In genomic region chr5:103475629-103476240, GRCh38 we compare ENCODE assay signal across 8 cellular contexts.
A peak's percentile ranks its signal among the peaks of the same experiment; 100 is the strongest.
DNase-seq lines count a peak whose midpoint lies in the region; ATAC-seq and TF ChIP-seq lines count a peak whose summit lies in the region.

No MANE protein-coding gene starts in this region.

- TF ChIP-seq CTCF in LNCaP clone FGC (IDR thresholded peaks at IDR 0.05; ENCODE audit: control insufficient read depth, extremely low read depth, insufficient read depth) (peak; percentile 71), gastrocnemius medialis (IDR thresholded peaks at IDR 0.05 in 4 of 5, conservative IDR thresholded peaks at IDR 0.05 in 1 of 5) (peak; percentile 42 to 79 (median 67))

- intact Hi-C loops in gastrocnemius medialis (cut with DNase I; ENCODE audit: low total_unique reads): loop anchor here (1.0 to 2.0 kb wide), 2 partner anchors 218 to 243 kb away; no protein-coding TSS in a partner anchor

- in situ Hi-C loops in gastrocnemius medialis (cut with MboI; ENCODE audit: low sequenced_read_pairs in 4 of 4): loop anchor here (5.0 to 10.0 kb wide), 3 partner anchors 241 to 251 kb away; no protein-coding TSS in a partner anchor

- no peak overlapping the region for H3K4me3 ChIP-seq in LNCaP clone FGC (ENCODE audit: low read depth, low read length)
- no peak overlapping the region for H3K4me3 ChIP-seq in gastrocnemius medialis
- no peak overlapping the region for H3K4me3 ChIP-seq in MG63

- no peaks in the 10 kb centered on the region for H3K27me3 ChIP-seq in gastrocnemius medialis
- H3K27me3 ChIP-seq in MG63: no peaks in the 10 kb centered on the region

- TF ChIP-seq POLR2A in gastrocnemius medialis (IDR thresholded peaks at IDR 0.05): no peak

- no peaks in the 10 kb centered on the region for H3K36me3 ChIP-seq in gastrocnemius medialis
- no peaks in the 10 kb centered on the region for H3K36me3 ChIP-seq in MG63

- peaks cover 21 to 36% of the 10 kb centered on the region in 2 donors for H3K4me1 ChIP-seq in gastrocnemius medialis

- ATAC-seq in GM18861 (IDR thresholded peaks at IDR 0.05; ENCODE audit: unreplicated experiment): peak; percentile 61
- ATAC-seq in SK-N-SH treated with all-trans-retinoic acid at 6 μM for 48 hours: peak; percentile 85
- ATAC-seq in gastrocnemius medialis: peak; percentile 35 to 48

- peak; percentile 27 to 34 for DNase-seq in AML-193 (lab: John Stamatoyannopoulos, UW)
- peak; percentile 31 for DNase-seq in LNCaP clone FGC (ENCODE audit: low read depth)
- DNase-seq in globus pallidus (ENCODE audit: low spot score): peak; percentile 62
- DNase-seq in gastrocnemius medialis: no peak
- no peak for DNase-seq in mesenteric fat pad (ENCODE audit: low spot score)
- DNase-seq in MG63: no peak

- H3K9me3 ChIP-seq in gastrocnemius medialis (no peaks in the 10 kb centered on the region), MG63 (no peaks in the 10 kb centered on the region)

- no peak overlapping the region for H3K27ac ChIP-seq in gastrocnemius medialis

TF ChIP-seq in SK-N-SH treated with all-trans-retinoic acid at 6 μM for 48 hours, 23 proteins besides CTCF, POLR2A, EP300 and RAD21:
- no peak for TF ChIP-seq SNAI2 (CRISPR knock-in tag; IDR thresholded peaks at IDR 0.05)
- TF ChIP-seq TCF4 (CRISPR knock-in tag; IDR thresholded peaks at IDR 0.05; ENCODE audit: borderline replicate concordance): no peak
- no peak for TF ChIP-seq OSR1 (CRISPR knock-in tag; IDR thresholded peaks at IDR 0.05)
- no peak for TF ChIP-seq RARB (CRISPR knock-in tag; IDR thresholded peaks at IDR 0.05)
- no peak for TF ChIP-seq BACH2 (CRISPR knock-in tag; IDR thresholded peaks at IDR 0.05; ENCODE audit: borderline replicate concordance)
- no peak for TF ChIP-seq ZFP30 (CRISPR knock-in tag; IDR thresholded peaks at IDR 0.05)
- no peak for TF ChIP-seq GLIS3 (CRISPR knock-in tag; IDR thresholded peaks at IDR 0.05)

Comparison
In these comparisons a context has a peak if more than half of its experiments do, and no peak if none do; other contexts are left out.
1. DNase-seq: peak in AML-193 (2 of 2), LNCaP clone FGC (single experiment) and globus pallidus (single experiment); none in gastrocnemius medialis (0 of 2), mesenteric fat pad (single experiment) and MG63 (single experiment).
2. Peak in every context shown above with its lines, with median percentiles within 50 percentile points of each other: ATAC-seq.